8 cellular contexts compared by ENCODE assay signal in genomic region chr11:105000797-105001196, GRCh38. TPM values are rescaled to one million over a fixed set of nuclear protein-coding genes. Genes with fewer than 3 reads are reported as not detected.
DNase-seq lines count a peak whose midpoint lies in the region; ATAC-seq and TF ChIP-seq lines count a peak whose summit lies in the region.

No MANE protein-coding gene starts in this region.

- DNase-seq in heart right ventricle, result peak; percentile 5 to 14
- DNase-seq in left ventricle myocardium superior, result no peak
- peak; percentile 8 for DNase-seq in activated CD4-positive, CD25-positive, alpha-beta regulatory T cell treated with anti-CD3 and anti-CD28 coated beads, Interleukin-2, amount 50 U/mL, for 16 hours (ENCODE audit: low read depth, low spot score)
- DNase-seq in dorsolateral prefrontal cortex, result peak in 1 of 10 donors; percentile 41
- DNase-seq in posterior vena cava (ENCODE audit: low spot score), result peak; percentile 72
- DNase-seq in HuH-7 (ENCODE audit: low spot score), result no peak
- DNase-seq in NCI-H748 treated with DMSO at 0.1 percent for 48 hours (lab: John Stamatoyannopoulos, UW), result no peak

- H3K27ac ChIP-seq in heart right ventricle (no peak overlapping the region), dorsolateral prefrontal cortex (no peak overlapping the region)

- H3K4me1 ChIP-seq in heart right ventricle, result no peaks in the 10 kb centered on the region

- peak in 8 of 9 donors; percentile 28 to 74 (median 52) for TF ChIP-seq CTCF in heart right ventricle (IDR thresholded peaks at IDR 0.05)
- TF ChIP-seq CTCF in dorsolateral prefrontal cortex (IDR thresholded peaks at IDR 0.05 in 54 of 56, conservative IDR thresholded peaks at IDR 0.05 in 2 of 56; ENCODE audit: low read depth in 1 of 56, partially characterized antibody in 56 of 56), result peak in 54 of 56 donors; percentile 29 to 68 (median 54)

- H3K4me3 ChIP-seq in heart right ventricle (no peak overlapping the region), dorsolateral prefrontal cortex (no peak overlapping the region)

- H3K27me3 ChIP-seq in heart right ventricle (no peaks in the 10 kb centered on the region), dorsolateral prefrontal cortex (no peaks in the 10 kb centered on the region)

- ATAC-seq in heart right ventricle, result peak in 2 of 8 donors; percentile 38 to 52
- ATAC-seq in left ventricle myocardium superior, result no peak
- ATAC-seq in HG03103 (IDR thresholded peaks at IDR 0.05; ENCODE audit: low read depth, unreplicated experiment), result peak; percentile 88

- 77 to 82% methylated on average over 7 of the region's 7 CpGs for WGBS in heart right ventricle, 2 donors

- intact Hi-C loops in heart right ventricle (cut with DNase I), result no loop called here
- intact Hi-C loops in left ventricle myocardium superior (cut with micrococcal nuclease), result no loop called here
- intact Hi-C loops in dorsolateral prefrontal cortex (cut with DNase I), result no loop called here
- intact Hi-C loops in posterior vena cava (cut with DNase I), result no loop called here

- no peaks in the 10 kb centered on the region for H3K9me3 ChIP-seq in heart right ventricle

- no peaks in the 10 kb centered on the region for H3K36me3 ChIP-seq in heart right ventricle

RNA-seq across cellular contexts. Expression of gene CASP5, which starts 22.2 kb away (rescaled TPM):
- total RNA-seq in heart right ventricle (under 1 TPM in 3 of 10 donors, not detected in 7; 0.18 to 0.79 (median 0.25) TPM), left ventricle myocardium superior (not detected), dorsolateral prefrontal cortex (1 to 10 TPM in 7 of 120 experiments, under 1 TPM in 19, not detected in 94; 0.33 to 1.6 (median 0.66) TPM), posterior vena cava (under 1 TPM; 0.24 to 0.42 TPM)
- polyA plus RNA-seq in heart right ventricle, result under 1 TPM in 1 of 2 donors, not detected in 1; 0.03 TPM

RNA-seq across cellular contexts. Expression of gene CASP4, which starts 32.4 kb away (rescaled TPM):
- 10 to 100 TPM in 8 of 10 donors, 1 to 10 TPM in 2; 6.6 to 42.7 (median 11.8) TPM for total RNA-seq in heart right ventricle
- 10 to 100 TPM; 19.0 to 19.3 TPM for polyA plus RNA-seq in heart right ventricle
- total RNA-seq in left ventricle myocardium superior, result 12.1 TPM
- total RNA-seq in dorsolateral prefrontal cortex, result 10 to 100 TPM in 28 of 120 experiments, 1 to 10 TPM in 92; 2.0 to 29.4 (median 6.9) TPM
- total RNA-seq in posterior vena cava, result 10 to 100 TPM; 43.5 to 57.3 TPM

RNA-seq across cellular contexts. Expression of gene CASP1, which starts 34.1 kb away (rescaled TPM):
- total RNA-seq in heart right ventricle (10 to 100 TPM in 2 of 10 donors, 1 to 10 TPM in 8; 4.3 to 35.5 (median 7.5) TPM), left ventricle myocardium superior (11.3 TPM), dorsolateral prefrontal cortex (10 to 100 TPM in 36 of 120 experiments, 1 to 10 TPM in 84; 1.4 to 37.0 (median 7.5) TPM), posterior vena cava (10 to 100 TPM; 14.9 to 16.3 TPM)
- polyA plus RNA-seq in heart right ventricle, result 10 to 100 TPM in 1 of 2 donors, 1 to 10 TPM in 1; 8.9 to 11.6 TPM

RNA-seq across cellular contexts. Expression of gene CARD16, which starts 44.3 kb away (rescaled TPM):
- total RNA-seq in heart right ventricle, result 10 to 100 TPM in 3 of 10 donors, 1 to 10 TPM in 7; 4.8 to 29.5 (median 7.0) TPM
- 10 to 100 TPM; 16.4 to 31.7 TPM for polyA plus RNA-seq in heart right ventricle
- 10.9 TPM for total RNA-seq in left ventricle myocardium superior
- total RNA-seq in dorsolateral prefrontal cortex, result 10 to 100 TPM in 3 of 120 experiments, 1 to 10 TPM in 111, under 1 TPM in 1, not detected in 5; 0.89 to 13.4 (median 3.5) TPM
- total RNA-seq in posterior vena cava, result 10 to 100 TPM in 1 of 2 donors, 1 to 10 TPM in 1; 7.3 to 13.2 TPM

Comparison
In these comparisons a context has a peak if more than half of its experiments do, and no peak if none do; other contexts are left out.
1. DNase-seq: peak in heart right ventricle (2 of 2), activated CD4-positive, CD25-positive, alpha-beta regulatory T cell treated with anti-CD3 and anti-CD28 coated beads, Interleukin-2, amount 50 U/mL, for 16 hours (single experiment) and posterior vena cava (single experiment); none in left ventricle myocardium superior (single experiment), HuH-7 (single experiment) and NCI-H748 treated with DMSO at 0.1 percent for 48 hours (single experiment).